In genomic region chr10:11570751-11571150, GRCh38 we compare ENCODE assay signal across 30 cellular contexts.
"Had no signal": no experiment of that assay in that cellular context is flagged by ENCODE, and none has a peak within 500 bp of the region (broad histone marks: within the 10 kb centered on the region; RNA-seq: fewer than 3 reads in every experiment).

No MANE protein-coding gene starts in this region.

- FAIRE-seq: TTC549 had no signal

- H3K36me3 Mint-ChIP-seq: activated CD8-positive, alpha-beta memory T cell treated with anti-CD3 and anti-CD28 coated beads, Interleukin-2, amount 10 ng/mL, durations not matched to agents 7 days and 5 days had no signal

- H3K9me3 ChIP-seq: Peyer's patch, SJSA1, SK-N-SH had no signal

- H3K9me3 Mint-ChIP-seq: activated CD4-positive, alpha-beta memory T cell treated with anti-CD3 and anti-CD28 coated beads, Interleukin-2, amount 10 ng/mL, durations not matched to agents 7 days and 5 days; activated naive CD8-positive, alpha-beta T cell treated with anti-CD3 and anti-CD28 coated beads for 36 hours; T-helper 1 cell treated with Interleukin-12 subunit alpha and Interleukin-12 subunit beta and Interleukin-4 antibody, amounts not matched to agents 30 μg/mL and 1 μg/mL, for 36 hours; T-helper 2 cell treated with Interferon-gamma antibody and Interleukin-4, amounts not matched to agents 5 μg/mL and 100 μg/mL, for 36 hours had no signal

- H3K27ac ChIP-seq: brain microvascular endothelial cell, Peyer's patch, SJSA1 had no signal

- DNase-seq: activated CD4-positive, alpha-beta memory T cell treated with anti-CD3 and anti-CD28 coated beads, Interleukin-2, amount 10 ng/mL, durations not matched to agents 7 days and 5 days; activated CD4-positive, alpha-beta T cell treated with anti-CD3 and anti-CD28 coated beads for 1 hour; activated CD4-positive, alpha-beta T cell treated with anti-CD3 and anti-CD28 coated beads for 48 hours; activated CD8-positive, alpha-beta memory T cell treated with anti-CD3 and anti-CD28 coated beads for 24 hours; activated CD8-positive, alpha-beta memory T cell treated with anti-CD3 and anti-CD28 coated beads, Interleukin-2, amount 10 ng/mL, durations not matched to agents 7 days and 5 days; activated CD8-positive, alpha-beta memory T cell treated with anti-CD3 and anti-CD28 coated beads, Interleukin-2, amount 50 U/mL, for 48 hours; activated effector memory CD4-positive, alpha-beta T cell treated with Interleukin-2 at 50 U/mL for 16 hours; activated naive CD4-positive, alpha-beta T cell treated with anti-CD3 and anti-CD28 coated beads, Interleukin-2, amount 50 U/mL, for 16 hours; activated naive CD8-positive, alpha-beta T cell treated with anti-CD3 and anti-CD28 coated beads for 36 hours; activated T-cell treated with anti-CD3 and anti-CD28 coated beads, Interleukin-2, amount 50 U/mL, for 48 hours; amniotic stem cell; aorta; brain microvascular endothelial cell; central memory CD4-positive, alpha-beta T cell; NCI-H1048; NCI-H1105 treated with DMSO at 0.1 percent for 48 hours; NCI-H1436; NCI-H1694; NCI-H1930; NCI-H345; NCI-H524 treated with DMSO at 0.1 percent for 48 hours; PC-3; Peyer's patch; RPMI8226; SHP77 treated with DMSO at 0.1 percent for 48 hours; SK-N-SH had no signal

- H3K4me3 Mint-ChIP-seq: activated CD4-positive, alpha-beta memory T cell treated with anti-CD3 and anti-CD28 coated beads, Interleukin-2, amount 10 ng/mL, durations not matched to agents 7 days and 5 days; activated CD8-positive, alpha-beta memory T cell treated with anti-CD3 and anti-CD28 coated beads, Interleukin-2, amount 10 ng/mL, durations not matched to agents 7 days and 5 days; activated naive CD8-positive, alpha-beta T cell treated with anti-CD3 and anti-CD28 coated beads for 36 hours; T-helper 1 cell treated with Interleukin-12 subunit alpha and Interleukin-12 subunit beta and Interleukin-4 antibody, amounts not matched to agents 30 μg/mL and 1 μg/mL, for 36 hours; T-helper 2 cell treated with Interferon-gamma antibody and Interleukin-4, amounts not matched to agents 5 μg/mL and 100 μg/mL, for 36 hours had no signal

- ATAC-seq: activated CD8-positive, alpha-beta memory T cell treated with anti-CD3 and anti-CD28 coated beads, Interleukin-2, amount 10 ng/mL, durations not matched to agents 7 days and 5 days; PC-3 had no signal

- H3K4me1 Mint-ChIP-seq: activated CD4-positive, alpha-beta memory T cell treated with anti-CD3 and anti-CD28 coated beads, Interleukin-2, amount 10 ng/mL, durations not matched to agents 7 days and 5 days; activated CD8-positive, alpha-beta memory T cell treated with anti-CD3 and anti-CD28 coated beads, Interleukin-2, amount 10 ng/mL, durations not matched to agents 7 days and 5 days had no signal

- H3K27me3 Mint-ChIP-seq: activated naive CD8-positive, alpha-beta T cell treated with anti-CD3 and anti-CD28 coated beads for 36 hours had no signal

- H3K27me3 ChIP-seq: brain microvascular endothelial cell, Peyer's patch, SJSA1 had no signal

- H3K4me3 ChIP-seq: Peyer's patch, SJSA1 had no signal

- H3K36me3 ChIP-seq: brain microvascular endothelial cell, Peyer's patch, SJSA1 had no signal

- H3K27ac Mint-ChIP-seq: activated CD4-positive, alpha-beta memory T cell treated with anti-CD3 and anti-CD28 coated beads, Interleukin-2, amount 10 ng/mL, durations not matched to agents 7 days and 5 days; activated CD8-positive, alpha-beta memory T cell treated with anti-CD3 and anti-CD28 coated beads, Interleukin-2, amount 10 ng/mL, durations not matched to agents 7 days and 5 days; activated naive CD8-positive, alpha-beta T cell treated with anti-CD3 and anti-CD28 coated beads for 36 hours; T-helper 1 cell treated with Interleukin-12 subunit alpha and Interleukin-12 subunit beta and Interleukin-4 antibody, amounts not matched to agents 30 μg/mL and 1 μg/mL, for 36 hours; T-helper 2 cell treated with Interferon-gamma antibody and Interleukin-4, amounts not matched to agents 5 μg/mL and 100 μg/mL, for 36 hours had no signal
